13 cellular contexts compared by ENCODE assay signal in genomic region chr3:45942051-45942825, GRCh38. TPM values are rescaled to one million over a fixed set of nuclear protein-coding genes. Genes with fewer than 3 reads are reported as not detected.
A peak's percentile ranks its signal among the peaks of the same experiment; 100 is the strongest.
DNase-seq lines count a peak whose midpoint lies in the region; ATAC-seq and TF ChIP-seq lines count a peak whose summit lies in the region.
"Had no signal": no experiment of that assay in that cellular context is flagged by ENCODE, and none has a peak within 500 bp of the region (broad histone marks: within the 10 kb centered on the region; RNA-seq: fewer than 3 reads in every experiment).

No MANE protein-coding gene starts in this region.

- H3K9me3 Mint-ChIP-seq in stimulated activated naive CD8-positive, alpha-beta T cell treated with anti-CD3 and anti-CD28 coated beads, Interleukin-15, Interleukin-2, amounts not matched to agents 100 ng/mL and 50 ng/mL, for 24 hours, result no peaks in the 10 kb centered on the region
- H3K9me3 Mint-ChIP-seq in stimulated activated naive CD8-positive, alpha-beta T cell treated with anti-CD3 and anti-CD28 coated beads, Interleukin-15, amount 100 ng/mL, for 72 hours, result no peaks in the 10 kb centered on the region
- H3K9me3 Mint-ChIP-seq in stimulated activated memory B cell treated with anti-CD40 and anti-IgM and Interleukin-4, amounts not matched to agents 10 μg/mL and 1 μg/mL and 100 μg/mL, for 72 hours, result no peaks in the 10 kb centered on the region

- H3K27me3 ChIP-seq in SJCRH30 (no peaks in the 10 kb centered on the region), left lung (no peaks in the 10 kb centered on the region)

- H3K27ac ChIP-seq in SJCRH30 (no peak overlapping the region), left lung (no peak overlapping the region)

- DNase-seq in stimulated activated naive CD8-positive, alpha-beta T cell treated with anti-CD3 and anti-CD28 coated beads, Interleukin-15, amount 100 ng/mL, for 72 hours, result no peak
- DNase-seq in SJCRH30, result peak; percentile 65 to 66
- peak; percentile 95 for DNase-seq in fibroblast of villous mesenchyme (ENCODE audit: low read depth)
- DNase-seq in left lung, result no peak
- DNase-seq: effector CD4-positive, alpha-beta T cell; NCI-H1105 treated with DMSO at 0.1 percent for 48 hours had no signal

- intact Hi-C loops in left lung (cut with DNase I), result no loop called here

- no peaks in the 10 kb centered on the region for H3K27me3 Mint-ChIP-seq in stimulated activated naive CD8-positive, alpha-beta T cell treated with anti-CD3 and anti-CD28 coated beads, Interleukin-15, Interleukin-2, amounts not matched to agents 100 ng/mL and 50 ng/mL, for 24 hours
- H3K27me3 Mint-ChIP-seq in stimulated activated naive CD8-positive, alpha-beta T cell treated with anti-CD3 and anti-CD28 coated beads, Interleukin-15, amount 100 ng/mL, for 72 hours, result no peaks in the 10 kb centered on the region
- no peaks in the 10 kb centered on the region for H3K27me3 Mint-ChIP-seq in stimulated activated memory B cell treated with anti-CD40 and anti-IgM and Interleukin-4, amounts not matched to agents 10 μg/mL and 1 μg/mL and 100 μg/mL, for 72 hours

- no peak for TF ChIP-seq CTCF in fibroblast of villous mesenchyme (IDR thresholded peaks at IDR 0.05; ENCODE audit: insufficient read depth, low read depth, low read length)
- TF ChIP-seq CTCF in left lung (IDR thresholded peaks at IDR 0.05), result no peak

- H3K4me1 ChIP-seq in SJCRH30 (peaks cover 12% of the 10 kb centered on the region), left lung (peaks cover 0 to 18% of the 10 kb centered on the region in 2 donors)

- peaks cover 50% of the 10 kb centered on the region for H3K36me3 Mint-ChIP-seq in stimulated activated naive CD8-positive, alpha-beta T cell treated with anti-CD3 and anti-CD28 coated beads, Interleukin-15, Interleukin-2, amounts not matched to agents 100 ng/mL and 50 ng/mL, for 24 hours (ENCODE audit: low read depth)
- H3K36me3 Mint-ChIP-seq in stimulated activated memory B cell treated with anti-CD40 and anti-IgM and Interleukin-4, amounts not matched to agents 10 μg/mL and 1 μg/mL and 100 μg/mL, for 72 hours, result peaks cover 28% of the 10 kb centered on the region

- H3K9me3 ChIP-seq in SJCRH30 (replicated peaks), result no peaks in the 10 kb centered on the region
- no peaks in the 10 kb centered on the region for H3K9me3 ChIP-seq in left lung

- H3K4me3 ChIP-seq in SJCRH30 (no peak overlapping the region), fibroblast of villous mesenchyme (ENCODE audit: low read depth, low read length) (no peak overlapping the region), left lung (no peak overlapping the region)

- peak overlapping the region; percentile 29 for H3K27ac Mint-ChIP-seq in stimulated activated naive CD8-positive, alpha-beta T cell treated with anti-CD3 and anti-CD28 coated beads, Interleukin-15, Interleukin-2, amounts not matched to agents 100 ng/mL and 50 ng/mL, for 24 hours
- H3K27ac Mint-ChIP-seq in stimulated activated naive CD8-positive, alpha-beta T cell treated with anti-CD3 and anti-CD28 coated beads, Interleukin-15, amount 100 ng/mL, for 72 hours, result peak overlapping the region in 1 of 2 donors; percentile 57
- no peak overlapping the region for H3K27ac Mint-ChIP-seq in stimulated activated memory B cell treated with anti-CD40 and anti-IgM and Interleukin-4, amounts not matched to agents 10 μg/mL and 1 μg/mL and 100 μg/mL, for 72 hours

- H3K4me3 Mint-ChIP-seq in stimulated activated naive CD8-positive, alpha-beta T cell treated with anti-CD3 and anti-CD28 coated beads, Interleukin-15, Interleukin-2, amounts not matched to agents 100 ng/mL and 50 ng/mL, for 24 hours, result no peak overlapping the region
- H3K4me3 Mint-ChIP-seq in stimulated activated naive CD8-positive, alpha-beta T cell treated with anti-CD3 and anti-CD28 coated beads, Interleukin-15, amount 100 ng/mL, for 72 hours, result peak overlapping the region in 1 of 2 donors; percentile 22
- H3K4me3 Mint-ChIP-seq in stimulated activated memory B cell treated with anti-CD40 and anti-IgM and Interleukin-4, amounts not matched to agents 10 μg/mL and 1 μg/mL and 100 μg/mL, for 72 hours, result no peak overlapping the region

- H3K36me3 ChIP-seq in SJCRH30 (no peaks in the 10 kb centered on the region), left lung (peaks cover 0 to 37% of the 10 kb centered on the region in 2 donors)

- H3K4me1 Mint-ChIP-seq in stimulated activated naive CD8-positive, alpha-beta T cell treated with anti-CD3 and anti-CD28 coated beads, Interleukin-15, Interleukin-2, amounts not matched to agents 100 ng/mL and 50 ng/mL, for 24 hours (ENCODE audit: low read depth), result peaks cover 62% of the 10 kb centered on the region
- peaks cover 79% of the 10 kb centered on the region for H3K4me1 Mint-ChIP-seq in stimulated activated naive CD8-positive, alpha-beta T cell treated with anti-CD3 and anti-CD28 coated beads, Interleukin-15, amount 100 ng/mL, for 72 hours
- H3K4me1 Mint-ChIP-seq in stimulated activated memory B cell treated with anti-CD40 and anti-IgM and Interleukin-4, amounts not matched to agents 10 μg/mL and 1 μg/mL and 100 μg/mL, for 72 hours, result peaks cover 12% of the 10 kb centered on the region

- ATAC-seq in stimulated activated naive CD8-positive, alpha-beta T cell treated with anti-CD3 and anti-CD28 coated beads, Interleukin-15, amount 100 ng/mL, for 72 hours, result no peak
- ATAC-seq in HG03196 (IDR thresholded peaks at IDR 0.05; ENCODE audit: unreplicated experiment) (no peak), left lung (no peak), HG03439 (IDR thresholded peaks at IDR 0.05; ENCODE audit: unreplicated experiment) (no peak)
- ATAC-seq in stimulated activated memory B cell treated with anti-CD40 and anti-IgM and Interleukin-4, amounts not matched to agents 10 μg/mL and 1 μg/mL and 100 μg/mL, for 72 hours, result no peak

RNA-seq across cellular contexts. Expression of gene CXCR6, which starts 1.0 kb away (rescaled TPM):
- not detected in 2 replicates for total RNA-seq in SJCRH30 (2014; rRNA removed; shearing (Covaris generic))
- total RNA-seq in fibroblast of villous mesenchyme (under 0.01 TPM in 2 replicates), left lung (1 to 10 TPM in 1 of 2 donors, under 1 TPM in 1; 0.96 to 4.1 TPM)
- total RNA-seq: renal cortical epithelial cell had no signal

RNA-seq across cellular contexts. Expression of gene FYCO1, which starts 53.4 kb away (rescaled TPM):
- 6.5 and 7.2 TPM in 2 replicates for total RNA-seq in SJCRH30 (2014; rRNA removed; shearing (Covaris generic))
- total RNA-seq in fibroblast of villous mesenchyme, result 20.6 and 23.7 TPM in 2 replicates
- 10 to 100 TPM; 33.6 to 42.7 TPM for total RNA-seq in left lung

RNA-seq across cellular contexts. Expression of gene CCR9, which starts 55.9 kb away (rescaled TPM):
- not detected in 2 replicates for total RNA-seq in SJCRH30 (2014; rRNA removed; shearing (Covaris generic))
- total RNA-seq in fibroblast of villous mesenchyme (not detected in 2 replicates), left lung (under 1 TPM in 1 of 2 donors, not detected in 1; 0.12 TPM)
- total RNA-seq: NCI-H460, renal cortical epithelial cell, subcutaneous adipose tissue had no signal

Comparison
In these comparisons a context has a peak if more than half of its experiments do, and no peak if none do; other contexts are left out.
1. DNase-seq: peak in SJCRH30 (2 of 2) and fibroblast of villous mesenchyme (single experiment); none in stimulated activated naive CD8-positive, alpha-beta T cell treated with anti-CD3 and anti-CD28 coated beads, Interleukin-15, amount 100 ng/mL, for 72 hours (0 of 2) and left lung (0 of 2).